In the genomic region with DNA sequence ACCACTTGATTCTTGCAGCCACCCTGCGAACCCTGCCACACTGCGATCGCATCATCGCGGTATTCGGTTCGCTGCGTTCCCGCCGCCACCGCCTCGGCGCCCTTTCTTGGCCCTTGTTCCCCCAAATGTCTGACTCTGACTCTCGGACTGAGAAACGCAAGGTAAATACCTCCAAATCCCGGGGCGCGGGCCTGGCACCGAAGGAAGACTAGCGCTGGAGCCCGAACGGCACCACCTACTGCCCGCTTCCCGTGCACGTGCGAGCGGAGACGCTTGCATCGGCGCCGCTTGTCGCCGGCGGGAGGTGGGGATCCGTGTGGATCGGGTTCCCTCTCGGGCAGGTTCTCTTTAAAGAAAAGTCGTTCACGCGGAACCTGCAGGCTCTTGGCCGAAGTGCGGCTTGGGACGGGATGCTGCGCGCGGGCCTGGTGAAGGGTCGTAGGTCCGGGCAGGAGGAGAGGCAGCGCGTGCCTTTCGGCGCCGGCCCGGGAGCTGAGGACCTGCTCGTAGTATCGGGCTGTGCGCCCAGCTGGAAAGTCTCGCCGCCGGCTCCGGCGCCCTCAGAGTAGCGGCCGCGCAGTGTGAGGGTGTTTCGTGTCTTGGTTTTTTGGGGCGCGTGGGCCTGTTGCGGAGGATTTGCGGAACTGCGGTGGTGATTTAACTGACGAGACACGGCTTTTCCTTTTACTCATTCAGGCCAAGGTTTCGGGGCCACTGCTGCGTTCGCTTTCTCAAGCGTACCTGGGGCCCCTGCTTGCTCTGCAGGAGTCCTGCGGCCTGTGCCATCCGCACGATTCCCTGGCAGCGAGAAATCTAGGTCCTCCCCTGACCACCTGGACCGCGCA, we compare ENCODE assay signal across 8 cellular contexts. TPM values are rescaled to one million over a fixed set of nuclear protein-coding genes. Genes with fewer than 3 reads are reported as not detected.
DNase-seq lines count a peak whose midpoint lies in the region; ATAC-seq and TF ChIP-seq lines count a peak whose summit lies in the region.

No MANE protein-coding gene starts in this region.

- peak; percentile 2 for ATAC-seq in GM18511 (IDR thresholded peaks at IDR 0.05; ENCODE audit: unreplicated experiment)
- ATAC-seq in effector memory CD8-positive, alpha-beta T cell (replicated peaks): peak; percentile 4
- ATAC-seq in mucosa of descending colon: no peak
- no peak for ATAC-seq in stimulated activated naive CD8-positive, alpha-beta T cell treated with anti-CD3 and anti-CD28 coated beads, Interleukin-15, Interleukin-2, amounts not matched to agents 100 U/mL and 50 U/mL, for 24 hours
- no peak for ATAC-seq in HG03342 (IDR thresholded peaks at IDR 0.05; ENCODE audit: unreplicated experiment)

- no peaks in the 10 kb centered on the region for H3K9me3 ChIP-seq in mucosa of descending colon

- POLR2A ChIA-PET in activated CD4-positive, alpha-beta T cell treated with anti-CD3 and anti-CD28 coated beads, Interleukin-2, amount 10 ng/mL, durations not matched to agents 7 days and 5 days (lab: Charles Lee): interaction anchor here (1.0 kb wide), 1 partner anchor 88 kb away, joined by 3 read pairs; no protein-coding TSS in a partner anchor

- H3K36me3 Mint-ChIP-seq in activated CD4-positive, alpha-beta T cell treated with anti-CD3 and anti-CD28 coated beads, Interleukin-2, amount 10 ng/mL, durations not matched to agents 7 days and 5 days (ENCODE audit: low read depth): peaks cover 28% of the 10 kb centered on the region
- peaks cover 49% of the 10 kb centered on the region for H3K36me3 Mint-ChIP-seq in effector memory CD8-positive, alpha-beta T cell (ENCODE audit: insufficient read depth)

- peak; percentile 37 for DNase-seq in NCI-H1105 treated with DMSO at 0.1 percent for 48 hours (lab: John Stamatoyannopoulos, UW)
- DNase-seq in activated CD4-positive, alpha-beta T cell treated with anti-CD3 and anti-CD28 coated beads, Interleukin-2, amount 10 ng/mL, durations not matched to agents 7 days and 5 days: peak; percentile 53
- DNase-seq in effector memory CD8-positive, alpha-beta T cell: peak in 2 of 3 experiments; percentile 39 to 52
- peak in 2 of 3 donors; percentile 62 to 79 for DNase-seq in mucosa of descending colon
- peak; percentile 58 for DNase-seq in stimulated activated naive CD8-positive, alpha-beta T cell treated with anti-CD3 and anti-CD28 coated beads, Interleukin-15, Interleukin-2, amounts not matched to agents 100 U/mL and 50 U/mL, for 24 hours

- TF ChIP-seq CTCF in 22Rv1 (IDR thresholded peaks at IDR 0.05): no peak
- TF ChIP-seq CTCF in mucosa of descending colon (IDR thresholded peaks at IDR 0.05): no peak

- H3K9me3 Mint-ChIP-seq in activated CD4-positive, alpha-beta T cell treated with anti-CD3 and anti-CD28 coated beads, Interleukin-2, amount 10 ng/mL, durations not matched to agents 7 days and 5 days: no peaks in the 10 kb centered on the region
- H3K9me3 Mint-ChIP-seq in effector memory CD8-positive, alpha-beta T cell: no peaks in the 10 kb centered on the region

- peak overlapping the region; percentile 88 for H3K27ac ChIP-seq in 22Rv1

- CTCF ChIA-PET in activated CD4-positive, alpha-beta T cell treated with anti-CD3 and anti-CD28 coated beads, Interleukin-2, amount 10 ng/mL, durations not matched to agents 7 days and 5 days (lab: Charles Lee): interaction anchor here (0.8 to 1.2 kb wide), 4 partner anchors 11 to 71 kb away, joined by 3 to 6 read pairs (median 4); no protein-coding TSS in a partner anchor

- peaks cover 40% of the 10 kb centered on the region for H3K4me1 Mint-ChIP-seq in activated CD4-positive, alpha-beta T cell treated with anti-CD3 and anti-CD28 coated beads, Interleukin-2, amount 10 ng/mL, durations not matched to agents 7 days and 5 days
- peaks cover 45 to 49% of the 10 kb centered on the region in 2 donors for H3K4me1 Mint-ChIP-seq in effector memory CD8-positive, alpha-beta T cell (ENCODE audit: low read depth in 2 of 2)

- intact Hi-C loops in mucosa of descending colon (cut with DNase I, micrococcal nuclease): no loop called here

- H3K27ac Mint-ChIP-seq in activated CD4-positive, alpha-beta T cell treated with anti-CD3 and anti-CD28 coated beads, Interleukin-2, amount 10 ng/mL, durations not matched to agents 7 days and 5 days: peak overlapping the region; percentile 92
- H3K27ac Mint-ChIP-seq in effector memory CD8-positive, alpha-beta T cell: peak overlapping the region; percentile 81 to 96

- peaks cover 43% of the 10 kb centered on the region for H3K27me3 Mint-ChIP-seq in activated CD4-positive, alpha-beta T cell treated with anti-CD3 and anti-CD28 coated beads, Interleukin-2, amount 10 ng/mL, durations not matched to agents 7 days and 5 days
- H3K27me3 Mint-ChIP-seq in effector memory CD8-positive, alpha-beta T cell: peaks cover 38% of the 10 kb centered on the region in 2 donors

- H3K4me3 Mint-ChIP-seq in activated CD4-positive, alpha-beta T cell treated with anti-CD3 and anti-CD28 coated beads, Interleukin-2, amount 10 ng/mL, durations not matched to agents 7 days and 5 days: peak overlapping the region; percentile 92
- peak overlapping the region; percentile 95 to 97 for H3K4me3 Mint-ChIP-seq in effector memory CD8-positive, alpha-beta T cell

- no peaks in the 10 kb centered on the region for H3K36me3 ChIP-seq in mucosa of descending colon (ENCODE audit: low read depth)

- peak overlapping the region; percentile 75 for H3K4me3 ChIP-seq in mucosa of descending colon

- peaks cover 32% of the 10 kb centered on the region for H3K4me1 ChIP-seq in mucosa of descending colon (ENCODE audit: low read depth)

RNA-seq across cellular contexts. Expression of gene BCL2L11, which starts 0.5 kb away (rescaled TPM):
- total RNA-seq in activated CD4-positive, alpha-beta T cell treated with anti-CD3 and anti-CD28 coated beads, Interleukin-2, amount 10 ng/mL, durations not matched to agents 7 days and 5 days: 10 to 100 TPM; 11.1 to 11.2 TPM
- total RNA-seq in mucosa of descending colon: 10 to 100 TPM; 40.9 to 44.4 (median 43.7) TPM

Comparison
In these comparisons a context has a peak if more than half of its experiments do, and no peak if none do; other contexts are left out.
1. ATAC-seq: peak in GM18511 (single experiment) and effector memory CD8-positive, alpha-beta T cell (single experiment); none in mucosa of descending colon (single experiment), stimulated activated naive CD8-positive, alpha-beta T cell treated with anti-CD3 and anti-CD28 coated beads, Interleukin-15, Interleukin-2, amounts not matched to agents 100 U/mL and 50 U/mL, for 24 hours (single experiment) and HG03342 (single experiment).
2. Peak in every context shown above with its lines, with median percentiles within 50 percentile points of each other: DNase-seq.